ENCODE assay signal across 8 cellular contexts in the genomic region with DNA sequence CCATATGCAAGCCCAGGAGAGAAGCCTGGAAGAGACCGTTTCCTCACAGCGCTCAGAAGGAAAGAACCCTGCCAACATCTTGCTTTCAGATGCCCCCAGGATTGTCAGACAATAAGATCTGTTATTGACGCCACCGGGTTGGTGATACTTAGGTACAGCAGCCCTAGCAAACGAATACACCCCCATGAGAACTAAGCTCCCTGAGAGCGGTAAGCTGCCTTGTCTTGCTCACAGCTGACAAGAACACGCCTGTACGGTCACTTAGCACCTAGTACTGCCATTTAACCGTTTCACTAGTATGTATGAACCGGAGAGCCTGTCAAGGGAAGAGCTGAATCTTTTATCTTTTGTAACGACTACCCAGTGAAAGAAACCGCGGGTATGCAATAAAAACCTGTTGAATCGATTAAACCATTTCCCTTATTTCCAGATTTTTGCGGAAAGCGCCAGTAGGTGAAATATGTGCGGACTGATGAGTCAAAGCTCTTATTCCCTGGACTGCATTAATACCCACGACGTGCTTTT. TPM values are rescaled to one million over a fixed set of nuclear protein-coding genes. Genes with fewer than 3 reads are reported as not detected.
A peak's percentile ranks its signal among the peaks of the same experiment; 100 is the strongest.
DNase-seq lines count a peak whose midpoint lies in the region; ATAC-seq, FAIRE-seq and TF ChIP-seq lines count a peak whose summit lies in the region.

No MANE protein-coding gene starts in this region.

- H3K36me3 Mint-ChIP-seq in neural progenitor cell, result no peaks in the 10 kb centered on the region

- peaks cover 5% of the 10 kb centered on the region for H3K9me3 Mint-ChIP-seq in neural progenitor cell

- H3K27me3 ChIP-seq in esophagus squamous epithelium (peaks cover 6 to 70% (median 10%) of the 10 kb centered on the region in 4 donors), neural progenitor cell (peaks cover 3% of the 10 kb centered on the region)

- TF ChIP-seq CTCF in esophagus squamous epithelium (IDR thresholded peaks at IDR 0.05) (no peak), neural progenitor cell (IDR thresholded peaks at IDR 0.05) (no peak)

- no peak overlapping the region for H3K9ac ChIP-seq in neural progenitor cell

- H3K4me2 ChIP-seq in neural progenitor cell, result peak overlapping the region; percentile 77

- H3K4me1 ChIP-seq in esophagus squamous epithelium, result peaks cover 14 to 19% (median 15%) of the 10 kb centered on the region in 3 donors
- H3K4me1 ChIP-seq in neural progenitor cell, result peaks cover 8% of the 10 kb centered on the region

- no peak for ATAC-seq in GM18909 (IDR thresholded peaks at IDR 0.05; ENCODE audit: poor library complexity, unreplicated experiment)

- peak overlapping the region; percentile 97 for H3K4me3 Mint-ChIP-seq in neural progenitor cell

- peaks cover 6% of the 10 kb centered on the region for H3K27me3 Mint-ChIP-seq in neural progenitor cell (ENCODE audit: insufficient read depth, low read depth)

- H3K79me2 ChIP-seq in neural progenitor cell (ENCODE audit: low read depth), result peaks cover 23% of the 10 kb centered on the region

- peak overlapping the region; percentile 13 to 60 (median 38) for H3K4me3 ChIP-seq in esophagus squamous epithelium
- H3K4me3 ChIP-seq in neural progenitor cell, result peak overlapping the region; percentile 73

- H3K27ac ChIP-seq in esophagus squamous epithelium, result no peak overlapping the region
- H3K27ac ChIP-seq in neural progenitor cell, result no peak overlapping the region

- no peak for TF ChIP-seq POLR2A in esophagus squamous epithelium (IDR thresholded peaks at IDR 0.05)
- TF ChIP-seq POLR2A in GM12892 (IDR thresholded peaks at IDR 0.05; ENCODE audit: low read depth, low read length), result no peak

- no peaks in the 10 kb centered on the region for H4K20me1 ChIP-seq in neural progenitor cell (ENCODE audit: low read depth)

- peak overlapping the region; percentile 54 for H2AFZ ChIP-seq in neural progenitor cell (replicated peaks)

- H3K36me3 ChIP-seq in esophagus squamous epithelium, result no peaks in the 10 kb centered on the region
- no peaks in the 10 kb centered on the region for H3K36me3 ChIP-seq in neural progenitor cell

- peaks cover 10% of the 10 kb centered on the region for H3K4me1 Mint-ChIP-seq in neural progenitor cell

- H3K9me3 ChIP-seq in esophagus squamous epithelium (peaks cover 0 to 8% (median 6%) of the 10 kb centered on the region in 3 donors), neural progenitor cell (ENCODE audit: low read depth) (no peaks in the 10 kb centered on the region)

- intact Hi-C loops in esophagus squamous epithelium (cut with DNase I), result no loop called here

- H3F3A ChIP-seq in neural progenitor cell (ENCODE audit: low read depth), result no peaks in the 10 kb centered on the region

- no peak for FAIRE-seq in GM12892 (lab: Jason Lieb, UNC)

- peak overlapping the region; percentile 39 for H3K27ac Mint-ChIP-seq in neural progenitor cell

- 4 to 6% methylated on average over 18 to 19 of the region's 19 CpGs for WGBS in esophagus squamous epithelium, 2 donors

- DNase-seq in GM03348 (ENCODE audit: low spot score), result peak; percentile 36
- peak; percentile 12 for DNase-seq in RPMI7951 (ENCODE audit: low read depth)
- no peak for DNase-seq in esophagus squamous epithelium (lab: John Stamatoyannopoulos, UW)
- peak; percentile 62 for DNase-seq in neural progenitor cell (ENCODE audit: low spot score)
- DNase-seq in GM12892 (ENCODE audit: insufficient read length), result no peak
- no peak for DNase-seq in A172 (ENCODE audit: low spot score)
- no peak for DNase-seq in SHP77 (lab: John Stamatoyannopoulos, UW)

RNA-seq across cellular contexts. Expression of gene ZBTB8B, which starts 0.6 kb away (rescaled TPM):
- total RNA-seq in RPMI7951 (2014; rRNA removed; shearing (Covaris generic)), result under 0.01 TPM in 1 of 2 replicates, not detected in the other
- total RNA-seq in esophagus squamous epithelium (not detected), neural progenitor cell (ENCODE audit: low replicate concordance) (4.2 and 5.6 TPM in 2 replicates)
- polyA plus RNA-seq in GM12892 (2012; ENCODE audit: missing spikeins), result 0.04 TPM
- 0.02 and 0.07 TPM in 2 replicates for total RNA-seq in A172 (2014; rRNA removed; shearing (Covaris generic))

Comparison
In these comparisons a context has a peak if more than half of its experiments do, and no peak if none do; other contexts are left out.
1. DNase-seq: peak in GM03348 (single experiment), RPMI7951 (single experiment) and neural progenitor cell (single experiment); none in esophagus squamous epithelium (single experiment), GM12892 (single experiment), A172 (single experiment) and SHP77 (0 of 2).